In genomic region chr11:102946237-102946636, GRCh38 we compare ENCODE assay signal across 33 cellular contexts. TPM values are rescaled to one million over a fixed set of nuclear protein-coding genes. Genes with fewer than 3 reads are reported as not detected.
"Had no signal": no experiment of that assay in that cellular context is flagged by ENCODE, and none has a peak within 500 bp of the region (broad histone marks: within the 10 kb centered on the region; RNA-seq: fewer than 3 reads in every experiment).

No MANE protein-coding gene starts in this region.

- H3K27ac ChIP-seq: esophagus muscularis mucosa, heart right ventricle, parathyroid adenoma, psoas muscle, sigmoid colon, stomach, thyroid gland, upper lobe of left lung, WERI-Rb-1 had no signal

- FAIRE-seq: small intestine, TTC549 had no signal

- H3K4me1 ChIP-seq: heart right ventricle, parathyroid adenoma, psoas muscle, thyroid gland had no signal

- DNase-seq: activated CD4-positive, alpha-beta T cell treated with anti-CD3 and anti-CD28 coated beads for 48 hours; activated CD4-positive, alpha-beta T cell treated with anti-CD3 and anti-CD28 coated beads, Interleukin-2, amount 50 U/mL, for 48 hours; activated CD8-positive, alpha-beta memory T cell treated with anti-CD3 and anti-CD28 coated beads, Interleukin-2, amount 50 U/mL, for 4 hours; activated gamma-delta T cell; activated naive CD4-positive, alpha-beta T cell treated with anti-CD3 and anti-CD28 coated beads, Interleukin-2, amount 10 ng/mL, durations not matched to agents 7 days and 5 days; activated naive CD8-positive, alpha-beta T cell treated with anti-CD3 and anti-CD28 coated beads, Interleukin-2, amount 10 ng/mL, durations not matched to agents 7 days and 5 days; activated T-cell treated with anti-CD3 and anti-CD28 coated beads, Interleukin-2, amount 50 U/mL, for 1 hour; amygdala; dermis blood vessel endothelial cell; effector CD4-positive, alpha-beta T cell; heart right ventricle; naive thymus-derived CD4-positive, alpha-beta T cell; nucleus accumbens; psoas muscle; sigmoid colon; small intestine; stimulated activated CD4-positive, alpha-beta T cell treated with anti-CD3 and anti-CD28 coated beads, Interleukin-4, amount 100 ng/mL, for 4 hours; stimulated activated CD8-positive, alpha-beta memory T cell treated with anti-CD3 and anti-CD28 coated beads, Interleukin-4, amount 100 ng/mL, for 48 hours; stimulated activated naive B cell treated with anti-CD40 and anti-IgM and Interleukin-4, amounts not matched to agents 10 μg/mL and 1 μg/mL and 100 μg/mL, for 72 hours; stomach; SW 1271; T-helper 9 cell; thyroid gland; upper lobe of left lung; WERI-Rb-1 had no signal

- H3K9me3 ChIP-seq: esophagus muscularis mucosa, heart right ventricle, psoas muscle, sigmoid colon, stomach, thyroid gland, upper lobe of left lung had no signal

- H3K27me3 ChIP-seq: esophagus muscularis mucosa, sigmoid colon, thyroid gland, upper lobe of left lung had no signal

- ATAC-seq: activated CD4-positive, CD25-positive, alpha-beta regulatory T cell treated with anti-CD3 and anti-CD28 coated beads, Interleukin-2, amount 50 U/mL, for 24 hours; heart right ventricle; naive thymus-derived CD4-positive, alpha-beta T cell; psoas muscle; stimulated activated naive B cell treated with anti-CD40 and anti-IgM and Interleukin-4, amounts not matched to agents 10 μg/mL and 1 μg/mL and 100 μg/mL, for 72 hours had no signal

- H3K4me3 ChIP-seq: esophagus muscularis mucosa, heart right ventricle, psoas muscle, sigmoid colon, stomach, thyroid gland, upper lobe of left lung had no signal

- H3K36me3 ChIP-seq: esophagus muscularis mucosa, heart right ventricle, sigmoid colon, stomach, thyroid gland, upper lobe of left lung, WERI-Rb-1 had no signal

RNA-seq across cellular contexts. Expression of gene MMP13, which starts 9.3 kb away (rescaled TPM):
- total RNA-seq: activated CD8-positive, alpha-beta memory T cell treated with anti-CD3 and anti-CD28 coated beads for 36 hours; activated naive CD8-positive, alpha-beta T cell treated with anti-CD3 and anti-CD28 coated beads, Interleukin-2, amount 10 ng/mL, durations not matched to agents 7 days and 5 days; dermis blood vessel endothelial cell; esophagus muscularis mucosa; heart right ventricle; liver; mesothelial cell of epicardium; naive thymus-derived CD4-positive, alpha-beta T cell; neural crest cell; psoas muscle; sigmoid colon; stomach; thyroid gland had no signal
